17 cellular contexts compared by ENCODE assay signal in genomic region chr10:87930929-87931835, GRCh38.
A peak's percentile ranks its signal among the peaks of the same experiment; 100 is the strongest.
DNase-seq lines count a peak whose midpoint lies in the region; ATAC-seq and TF ChIP-seq lines count a peak whose summit lies in the region.
"Had no signal": no experiment of that assay in that cellular context is flagged by ENCODE, and none has a peak within 500 bp of the region (broad histone marks: within the 10 kb centered on the region; RNA-seq: fewer than 3 reads in every experiment).

No MANE protein-coding gene starts in this region.

- H3K4me1 Mint-ChIP-seq in natural killer cell treated with Interleukin-12 subunit alpha and Interleukin-12 subunit beta and Interleukin-15 and Interleukin-18, amount 100 ng/mL, for 72 hours (ENCODE audit: low read depth in 2 of 2) = peaks cover 43 to 54% of the 10 kb centered on the region in 2 donors

- H3K27ac ChIP-seq in SK-N-SH (ENCODE audit: low read depth in 2 of 2, low read length in 1 of 2) = peak overlapping the region; percentile 55 to 91
- H3K27ac ChIP-seq in RWPE1 = no peak overlapping the region
- H3K27ac ChIP-seq: C4-2B, KMS-11 had no signal

- H3K79me2 ChIP-seq in SK-N-SH (ENCODE audit: insufficient read depth) = peaks cover 74% of the 10 kb centered on the region

- peaks cover 12 to 54% of the 10 kb centered on the region in 2 experiments; a peak in 2 of 4 replicates for H3K4me1 ChIP-seq in SK-N-SH (ENCODE audit: control insufficient read depth in 1 of 2, insufficient read depth in 2 of 2, low read depth in 1 of 2, low read length in 1 of 2)

- in situ Hi-C loops in G401 (cut with HindIII; ENCODE audit: low sequenced_read_pairs) = no loop called here

- H3K4me3 ChIP-seq in GM12865 (ENCODE audit: low read depth, low read length) (no peak overlapping the region), SK-N-SH (ENCODE audit: low read depth in 2 of 2, low read length in 1 of 2) (peak overlapping the region in 1 of 2 experiments; percentile 29; a peak in 1 of 4 replicates)

- no peaks in the 10 kb centered on the region for H3K9me3 ChIP-seq in SK-N-SH

- H3K36me3 ChIP-seq in SK-N-SH (replicated peaks in 1 of 2; ENCODE audit: control insufficient read depth in 1 of 2, insufficient read depth in 2 of 2, low read length in 1 of 2) = peaks cover 20 to 37% of the 10 kb centered on the region in 2 experiments

- no peaks in the 10 kb centered on the region for H3K9me2 ChIP-seq in SK-N-SH

- peak; percentile 45 for ATAC-seq in GM21390 (IDR thresholded peaks at IDR 0.05; ENCODE audit: unreplicated experiment)
- ATAC-seq in natural killer cell treated with Interleukin-12 subunit alpha and Interleukin-12 subunit beta and Interleukin-15 and Interleukin-18, amount 100 ng/mL, for 72 hours = peak; percentile 75 to 83
- ATAC-seq in HG03457 (IDR thresholded peaks at IDR 0.05; ENCODE audit: unreplicated experiment) = no peak
- ATAC-seq: left colon; naive thymus-derived CD8-positive, alpha-beta T cell had no signal

- no peak for TF ChIP-seq RAD21 in SK-N-SH (IDR thresholded peaks at IDR 0.05; ENCODE audit: low read length)

- peak overlapping the region; percentile 30 for H3K4me3 Mint-ChIP-seq in natural killer cell treated with Interleukin-12 subunit alpha and Interleukin-12 subunit beta and Interleukin-15 and Interleukin-18, amount 100 ng/mL, for 72 hours
- H3K4me3 Mint-ChIP-seq: naive thymus-derived CD8-positive, alpha-beta T cell had no signal

- peaks cover 11% of the 10 kb centered on the region for H3K36me3 Mint-ChIP-seq in natural killer cell treated with Interleukin-12 subunit alpha and Interleukin-12 subunit beta and Interleukin-15 and Interleukin-18, amount 100 ng/mL, for 72 hours

- peak overlapping the region; percentile 44; the same call in 1 of the 2 replicates for H3K9ac ChIP-seq in SK-N-SH
- H3K9ac ChIP-seq: KMS-11 had no signal

- H2AFZ ChIP-seq in SK-N-SH (ENCODE audit: low read depth) = no peak overlapping the region

- no peaks in the 10 kb centered on the region for H3K27me3 ChIP-seq in SK-N-SH (ENCODE audit: insufficient read depth)

- 31% methylated on average over 4 of the region's 4 CpGs for WGBS in SK-N-SH (ENCODE audit: low lambda C conversion rate)

- no peak; a peak in 1 of 4 replicates for TF ChIP-seq EP300 in SK-N-SH (IDR thresholded peaks at IDR 0.05; ENCODE audit: borderline replicate concordance in 1 of 2, low read depth in 1 of 2, low read length in 1 of 2)

- DNase-seq in GM12865 (ENCODE audit: low read depth) = peak; percentile 80
- DNase-seq in SK-N-SH = no peak
- DNase-seq in natural killer cell treated with Interleukin-12 subunit alpha and Interleukin-12 subunit beta and Interleukin-15 and Interleukin-18, amount 100 ng/mL, for 72 hours (ENCODE audit: low spot score) = no peak
- no peak for DNase-seq in amygdala (lab: John Stamatoyannopoulos, UW)
- DNase-seq in RWPE1 (ENCODE audit: low spot score) = no peak
- DNase-seq in G401 (ENCODE audit: low spot score) = no peak
- DNase-seq: activated CD4-positive, alpha-beta T cell treated with anti-CD3 and anti-CD28 coated beads for 4 hours; left colon; naive thymus-derived CD8-positive, alpha-beta T cell; NCI-H1930; NK-92 treated with Interleukin-12 subunit alpha and Interleukin-12 subunit beta, amount 100 ng/mL, for 24 hours; SW 1271 had no signal

- peaks cover 28% of the 10 kb centered on the region; the same call in 1 of the 2 replicates for H4K20me1 ChIP-seq in SK-N-SH (ENCODE audit: insufficient read depth)

- peaks cover 43% of the 10 kb centered on the region for H3F3A ChIP-seq in SK-N-SH (replicated peaks; ENCODE audit: insufficient read depth)

- H3K27ac Mint-ChIP-seq in natural killer cell treated with Interleukin-12 subunit alpha and Interleukin-12 subunit beta and Interleukin-15 and Interleukin-18, amount 100 ng/mL, for 72 hours = no peak overlapping the region
- H3K27ac Mint-ChIP-seq: activated T-helper 2 cell treated with anti-CD3 and anti-CD28 coated beads, Interferon-gamma antibody, Interleukin-2, Interleukin-4, amounts not matched to agents 10 μg/mL and 5 μg/mL and 100 μg/mL, durations not matched to agents 14 hours and 24 hours and 36 hours had no signal

- TF ChIP-seq CTCF in GM12865 (IDR thresholded peaks at IDR 0.05; ENCODE audit: insufficient read depth, low read depth, low read length, missing control alignments) (no peak), SK-N-SH (IDR thresholded peaks at IDR 0.05) (no peak), RWPE1 (conservative IDR thresholded peaks at IDR 0.05; ENCODE audit: low read depth) (no peak)

- H3K27me3 Mint-ChIP-seq in natural killer cell treated with Interleukin-12 subunit alpha and Interleukin-12 subunit beta and Interleukin-15 and Interleukin-18, amount 100 ng/mL, for 72 hours = no peaks in the 10 kb centered on the region
- H3K27me3 Mint-ChIP-seq: naive thymus-derived CD8-positive, alpha-beta T cell had no signal

- H3K4me2 ChIP-seq in SK-N-SH = peak overlapping the region; percentile 58; the same call in 1 of the 2 replicates
- H3K4me2 ChIP-seq: KMS-11 had no signal

- CTCF ChIA-PET in SK-N-SH (lab: Yijun Ruan, JAX) (interaction anchor here (0.6 kb wide), 1 partner anchor 13 kb away, joined by 3 read pairs; no protein-coding TSS in a partner anchor), RWPE1 (lab: Yijun Ruan, JAX) (no interaction called here)

- H3K9me3 Mint-ChIP-seq in natural killer cell treated with Interleukin-12 subunit alpha and Interleukin-12 subunit beta and Interleukin-15 and Interleukin-18, amount 100 ng/mL, for 72 hours = no peaks in the 10 kb centered on the region
- H3K9me3 Mint-ChIP-seq: activated T-helper 2 cell treated with anti-CD3 and anti-CD28 coated beads, Interferon-gamma antibody, Interleukin-2, Interleukin-4, amounts not matched to agents 10 μg/mL and 5 μg/mL and 100 μg/mL, durations not matched to agents 14 hours and 24 hours and 36 hours had no signal

- POLR2A ChIA-PET in SK-N-SH (lab: Yijun Ruan, JAX) = no interaction called here
- POLR2A ChIA-PET in RWPE1 (lab: Yijun Ruan, JAX; ENCODE audit: low non-redundant PET) = no interaction called here

TF ChIP-seq in SK-N-SH, 30 proteins besides CTCF, POLR2A, EP300 and RAD21:
- no peak for TF ChIP-seq NRF1 (IDR thresholded peaks at IDR 0.05; ENCODE audit: low read depth, low read length)
- TF ChIP-seq IRF3 (IDR thresholded peaks at IDR 0.05; ENCODE audit: low read depth, low read length) = no peak
- TF ChIP-seq FOSL2 (IDR thresholded peaks at IDR 0.05; ENCODE audit: borderline replicate concordance, low read depth) = 0 out of 2 replicates have a peak, but pooled peaks have one; percentile 17
- no peak for TF ChIP-seq REST (IDR thresholded peaks at IDR 0.05; ENCODE audit: low read depth, low read length)
- TF ChIP-seq USF2 (IDR thresholded peaks at IDR 0.05; ENCODE audit: borderline replicate concordance, low read depth, low read length) = no peak
